Comparison of ENCODE assay signal across 10 cellular contexts in the genomic region with DNA sequence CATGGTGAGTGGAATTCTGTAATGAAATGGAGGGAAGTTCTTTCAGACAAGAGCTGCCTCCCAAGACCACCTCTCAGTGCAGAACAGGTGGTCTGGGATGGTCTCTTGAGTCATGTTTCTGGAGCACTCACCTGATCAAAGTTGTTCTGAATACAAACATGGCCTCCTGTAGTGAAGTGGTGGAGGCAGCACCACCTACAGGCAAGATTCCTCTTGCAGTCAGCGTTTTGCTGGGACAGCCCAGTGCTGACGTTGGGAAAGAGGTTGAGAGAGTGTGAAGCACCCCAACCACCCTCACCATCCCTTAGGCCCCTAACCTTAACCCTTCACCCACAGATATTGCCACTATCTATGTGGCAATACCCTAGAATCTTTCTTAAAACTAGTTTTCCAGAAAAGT.
DNase-seq lines count a peak whose midpoint lies in the region; ATAC-seq and TF ChIP-seq lines count a peak whose summit lies in the region.
"Had no signal": no experiment of that assay in that cellular context is flagged by ENCODE, and none has a peak within 500 bp of the region (broad histone marks: within the 10 kb centered on the region; RNA-seq: fewer than 3 reads in every experiment).

No MANE protein-coding gene starts in this region.

- no peaks in the 10 kb centered on the region for H3K9me3 ChIP-seq in left lung

- ATAC-seq in left lung (peak; percentile 17), GM19467 (IDR thresholded peaks at IDR 0.05; ENCODE audit: unreplicated experiment) (no peak)
- ATAC-seq: T-helper 17 cell had no signal

- H3K27ac ChIP-seq in left lung = no peak overlapping the region

- no peaks in the 10 kb centered on the region for H3K36me3 ChIP-seq in left lung

- peak; percentile 70 for DNase-seq in DMS53 (lab: John Stamatoyannopoulos, UW)
- DNase-seq in GM19238 (ENCODE audit: insufficient read length, low spot score) = peak; percentile 13
- DNase-seq in SK-MEL-5 (ENCODE audit: low read depth, low spot score) = peak; percentile 37
- no peak for DNase-seq in left lung
- DNase-seq in activated effector memory CD4-positive, alpha-beta T cell treated with Interleukin-2 at 50 U/mL for 16 hours = no peak
- DNase-seq in stimulated activated CD4-positive, alpha-beta T cell treated with anti-CD3 and anti-CD28 coated beads, Interleukin-1b, Interleukin-23, amount 100 ng/mL, for 48 hours = no peak
- DNase-seq in cerebellar nuclear complex (lab: John Stamatoyannopoulos, UW) = no peak
- DNase-seq: effector CD4-positive, alpha-beta T cell; T-helper 17 cell had no signal

- H3K4me1 ChIP-seq in left lung = no peaks in the 10 kb centered on the region

- no peak for TF ChIP-seq CTCF in left lung (IDR thresholded peaks at IDR 0.05)

- H3K27me3 ChIP-seq in left lung = no peaks in the 10 kb centered on the region

- in situ Hi-C loops in SK-MEL-5 (cut with HindIII; ENCODE audit: low pct_unique_long_range_greater_than_20kb, low sequenced_read_pairs) = no loop called here

- intact Hi-C loops in left lung (cut with DNase I) = no loop called here

- H3K4me3 ChIP-seq in left lung = no peak overlapping the region

Comparison
In these comparisons a context has a peak if more than half of its experiments do, and no peak if none do; other contexts are left out.
1. DNase-seq: peak in DMS53 (single experiment), GM19238 (single experiment) and SK-MEL-5 (single experiment); none in left lung (0 of 2), activated effector memory CD4-positive, alpha-beta T cell treated with Interleukin-2 at 50 U/mL for 16 hours (single experiment), stimulated activated CD4-positive, alpha-beta T cell treated with anti-CD3 and anti-CD28 coated beads, Interleukin-1b, Interleukin-23, amount 100 ng/mL, for 48 hours (single experiment) and cerebellar nuclear complex (0 of 2).